ENCODE assay signal across 12 cellular contexts in the genomic region with DNA sequence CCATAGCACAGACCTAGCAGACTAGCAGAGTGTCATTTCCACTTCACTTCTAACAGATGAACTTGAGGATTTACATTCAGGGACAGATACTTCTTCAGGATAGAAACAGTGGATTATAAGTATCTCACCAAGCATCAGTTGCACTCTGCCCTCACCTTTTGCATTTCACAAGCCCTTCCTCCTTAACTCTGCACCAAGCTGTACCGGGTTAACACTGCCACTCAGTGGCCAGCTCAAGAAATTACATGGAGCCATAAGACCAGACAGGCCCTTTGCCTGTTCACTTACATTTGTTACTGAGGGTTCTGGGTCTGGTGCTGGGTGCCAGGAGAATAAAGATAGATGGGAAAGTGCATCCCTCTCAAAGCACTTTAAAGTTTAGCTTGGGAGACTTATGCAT.
A peak's percentile ranks its signal among the peaks of the same experiment; 100 is the strongest.
DNase-seq lines count a peak whose midpoint lies in the region; ATAC-seq and TF ChIP-seq lines count a peak whose summit lies in the region.
"Had no signal": no experiment of that assay in that cellular context is flagged by ENCODE, and none has a peak within 500 bp of the region (broad histone marks: within the 10 kb centered on the region; RNA-seq: fewer than 3 reads in every experiment).

No MANE protein-coding gene starts in this region.

- POLR2A ChIA-PET in OCI-LY7 (lab: Charles Lee) = no interaction called here

- ATAC-seq in GM19035 (IDR thresholded peaks at IDR 0.05; ENCODE audit: unreplicated experiment) (no peak), mucosa of descending colon (no peak)
- ATAC-seq: heart left ventricle; natural killer cell treated with Interleukin-12 subunit alpha and Interleukin-12 subunit beta and Interleukin-15 and Interleukin-18, amount 100 ng/mL, for 72 hours had no signal

- intact Hi-C loops in OCI-LY7 (cut with micrococcal nuclease; ENCODE audit: unreplicated experiment) = no loop called here
- intact Hi-C loops in mucosa of descending colon (cut with DNase I, micrococcal nuclease) = no loop called here

- TF ChIP-seq CTCF in OCI-LY7 (conservative IDR thresholded peaks at IDR 0.05; ENCODE audit: low read length) (peak; percentile 81), fibroblast of pulmonary artery (IDR thresholded peaks at IDR 0.05; ENCODE audit: low read length, missing control alignments) (peak; percentile 21), mucosa of descending colon (IDR thresholded peaks at IDR 0.05) (no peak)

- H3K27ac ChIP-seq in OCI-LY7 (ENCODE audit: low read depth, low read length, poor library complexity, severe bottlenecking) = no peak overlapping the region
- H3K27ac ChIP-seq: heart left ventricle, SJCRH30 had no signal

- DNase-seq in ACHN (peak; percentile 24), DMS53 (lab: John Stamatoyannopoulos, UW) (peak; percentile 73), OCI-LY7 (ENCODE audit: low spot score) (peak; percentile 24), fibroblast of pulmonary artery (ENCODE audit: low read depth) (peak; percentile 1), NOMO-1 (lab: John Stamatoyannopoulos, UW; ENCODE audit: unreplicated experiment in 2 of 2) (no peak), DMS114 treated with DMSO at 0.1 percent for 48 hours (lab: John Stamatoyannopoulos, UW; ENCODE audit: unreplicated experiment) (no peak), mucosa of descending colon (no peak)
- DNase-seq: heart left ventricle, MV-4-11 had no signal

- H3K9me2 ChIP-seq in OCI-LY7 (ENCODE audit: insufficient read depth, low read length) = no peaks in the 10 kb centered on the region

- H3K9me3 ChIP-seq in OCI-LY7 (ENCODE audit: low read length) (peaks cover 11% of the 10 kb centered on the region; the same call in 1 of the 2 replicates), mucosa of descending colon (peaks cover 22% of the 10 kb centered on the region)

- no TSS peak for BruUV-seq in OCI-LY7 (replicated peaks; lab: Mats Ljungman, UMichigan)

- no peak overlapping the region for H2AFZ ChIP-seq in OCI-LY7 (ENCODE audit: low read length)

- CTCF ChIA-PET in OCI-LY7 (lab: Charles Lee; ENCODE audit: unreplicated experiment) = no interaction called here

- H3K36me3 ChIP-seq in OCI-LY7 (ENCODE audit: insufficient read depth, low read length) = no peaks in the 10 kb centered on the region
- no peaks in the 10 kb centered on the region for H3K36me3 ChIP-seq in mucosa of descending colon (ENCODE audit: low read depth)
- H3K36me3 ChIP-seq: heart left ventricle, SJCRH30 had no signal

- no peaks in the 10 kb centered on the region for H3K79me2 ChIP-seq in OCI-LY7 (ENCODE audit: insufficient read depth, low read depth, low read length)

- H3K4me1 ChIP-seq in OCI-LY7 (ENCODE audit: insufficient read depth, low read length, poor library complexity, severe bottlenecking) (no peaks in the 10 kb centered on the region), mucosa of descending colon (ENCODE audit: low read depth) (no peaks in the 10 kb centered on the region)
- H3K4me1 ChIP-seq: heart left ventricle, SJCRH30 had no signal

- H4K20me1 ChIP-seq in OCI-LY7 (ENCODE audit: insufficient read depth, low read length) = no peaks in the 10 kb centered on the region

- in situ Hi-C loops in ACHN (cut with HindIII; ENCODE audit: low pct_ligation_motif_present, low pct_unique_long_range_greater_than_20kb, low sequenced_read_pairs) = no loop called here

- no peak overlapping the region for H3K4me2 ChIP-seq in OCI-LY7 (ENCODE audit: low read length)

- H3K4me3 ChIP-seq in OCI-LY7 (ENCODE audit: low read depth, low read length, poor library complexity, severe bottlenecking) (no peak overlapping the region), fibroblast of pulmonary artery (replicated peaks; ENCODE audit: low read depth, low read length) (no peak overlapping the region), mucosa of descending colon (no peak overlapping the region)
- H3K4me3 ChIP-seq: heart left ventricle, SJCRH30 had no signal

Comparison
In these comparisons a context has a peak if more than half of its experiments do, and no peak if none do; other contexts are left out.
1. DNase-seq: peak in ACHN (single experiment), DMS53 (single experiment), OCI-LY7 (single experiment) and fibroblast of pulmonary artery (single experiment); none in NOMO-1 (0 of 2), DMS114 treated with DMSO at 0.1 percent for 48 hours (single experiment) and mucosa of descending colon (0 of 3).